Comparison of ENCODE assay signal across 9 cellular contexts in the genomic region with DNA sequence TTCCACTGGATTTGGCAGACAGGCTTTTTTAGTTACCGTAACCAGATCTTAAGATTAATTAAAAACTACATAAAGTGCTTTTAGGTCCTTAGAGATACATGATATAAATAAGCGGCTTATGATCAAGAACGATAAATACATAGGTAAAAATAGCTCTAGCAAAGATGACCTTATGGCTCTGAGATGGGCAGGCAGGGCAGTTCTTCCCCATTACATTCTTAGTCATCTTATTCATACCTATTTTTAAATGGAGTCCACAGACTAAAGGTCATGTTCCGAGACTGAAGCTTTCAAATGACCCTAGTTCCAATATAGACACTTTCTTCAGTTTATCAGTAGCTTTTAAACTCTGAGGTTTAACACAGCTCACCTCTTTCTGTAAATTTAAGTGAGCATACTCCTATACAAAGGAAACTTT. TPM values are rescaled to one million over a fixed set of nuclear protein-coding genes. Genes with fewer than 3 reads are reported as not detected.
DNase-seq lines count a peak whose midpoint lies in the region; ATAC-seq and TF ChIP-seq lines count a peak whose summit lies in the region.
"Had no signal": no experiment of that assay in that cellular context is flagged by ENCODE, and none has a peak within 500 bp of the region (broad histone marks: within the 10 kb centered on the region; RNA-seq: fewer than 3 reads in every experiment).

No MANE protein-coding gene starts in this region.

- no peak for ATAC-seq in activated T-cell treated with anti-CD3 and anti-CD28 coated beads, Interleukin-2, amount 50 U/mL, for 72 hours (replicated peaks in 1 of 2)
- ATAC-seq in body of pancreas (no peak), lower lobe of right lung (no peak), upper lobe of right lung (no peak)

- intact Hi-C loops in body of pancreas (cut with DNase I) (no loop called here), lower lobe of right lung (cut with DNase I) (loop anchor here (10.0 kb wide), 1 partner anchor 50 kb away; a partner anchor contains a TSS), upper lobe of right lung (cut with DNase I) (loop anchor here (10.0 kb wide), 1 partner anchor 50 kb away; a partner anchor contains a TSS)

- H3K36me3 Mint-ChIP-seq in activated T-cell treated with anti-CD3 and anti-CD28 coated beads, Interleukin-2, amount 50 U/mL, for 72 hours (ENCODE audit: insufficient read depth in 2 of 2): peaks cover 49 to 68% of the 10 kb centered on the region in 2 donors

- H3K36me3 ChIP-seq in body of pancreas (replicated peaks in 1 of 2; ENCODE audit: insufficient read depth in 1 of 2, low read depth in 2 of 2): peaks cover 8 to 14% of the 10 kb centered on the region in 2 donors
- peaks cover 75% of the 10 kb centered on the region for H3K36me3 ChIP-seq in lower lobe of right lung
- H3K36me3 ChIP-seq in upper lobe of right lung: peaks cover 83% of the 10 kb centered on the region

- H3K27me3 Mint-ChIP-seq in activated T-cell treated with anti-CD3 and anti-CD28 coated beads, Interleukin-2, amount 50 U/mL, for 72 hours (ENCODE audit: low read depth): no peaks in the 10 kb centered on the region

- WGBS in body of pancreas, 2 donors: 9 to 13% methylated on average over 4 of the region's 4 CpGs

- no peak for DNase-seq in activated T-cell treated with anti-CD3 and anti-CD28 coated beads, Interleukin-2, amount 50 U/mL, for 72 hours
- DNase-seq in activated T-cell treated with anti-CD3 and anti-CD28 coated beads for 4 hours (no peak), body of pancreas (no peak), lower lobe of right lung (no peak), upper lobe of right lung (no peak), retina (no peak), NCI-H1436 (lab: John Stamatoyannopoulos, UW) (no peak), KBM-7 (no peak)

- peak overlapping the region; percentile 97 to 100 (median 98) for H3K27ac ChIP-seq in body of pancreas
- peak overlapping the region; percentile 99 for H3K27ac ChIP-seq in lower lobe of right lung
- H3K27ac ChIP-seq in upper lobe of right lung: peak overlapping the region; percentile 100

- no peaks in the 10 kb centered on the region for H3K27me3 ChIP-seq in body of pancreas
- no peaks in the 10 kb centered on the region for H3K27me3 ChIP-seq in lower lobe of right lung (ENCODE audit: low read depth)
- H3K27me3 ChIP-seq in upper lobe of right lung: no peaks in the 10 kb centered on the region

- H3K9me3 Mint-ChIP-seq in activated T-cell treated with anti-CD3 and anti-CD28 coated beads, Interleukin-2, amount 50 U/mL, for 72 hours: no peaks in the 10 kb centered on the region

- H3K4me3 Mint-ChIP-seq in activated T-cell treated with anti-CD3 and anti-CD28 coated beads, Interleukin-2, amount 50 U/mL, for 72 hours: peak overlapping the region; percentile 99

- peak overlapping the region; percentile 99 for H3K27ac Mint-ChIP-seq in activated T-cell treated with anti-CD3 and anti-CD28 coated beads, Interleukin-2, amount 50 U/mL, for 72 hours

- in situ Hi-C loops in KBM-7 (cut with MboI; ENCODE audit: low pct_unique_long_range_greater_than_20kb, low sequenced_read_pairs): no loop called here

- peak overlapping the region; percentile 25 to 28 for H3K4me3 ChIP-seq in body of pancreas
- H3K4me3 ChIP-seq in lower lobe of right lung: peak overlapping the region; percentile 96
- H3K4me3 ChIP-seq in upper lobe of right lung: peak overlapping the region; percentile 88

- H3K4me1 Mint-ChIP-seq in activated T-cell treated with anti-CD3 and anti-CD28 coated beads, Interleukin-2, amount 50 U/mL, for 72 hours (ENCODE audit: low read depth): peaks cover 59% of the 10 kb centered on the region

- TF ChIP-seq POLR2A in body of pancreas (IDR thresholded peaks at IDR 0.05): no peak

- H3K4me1 ChIP-seq in body of pancreas (peaks cover 62% of the 10 kb centered on the region), lower lobe of right lung (peaks cover 63% of the 10 kb centered on the region), upper lobe of right lung (peaks cover 56% of the 10 kb centered on the region)

- no peaks in the 10 kb centered on the region for H3K9me3 ChIP-seq in body of pancreas
- no peaks in the 10 kb centered on the region for H3K9me3 ChIP-seq in lower lobe of right lung
- no peaks in the 10 kb centered on the region for H3K9me3 ChIP-seq in upper lobe of right lung

- no peak for TF ChIP-seq CTCF in body of pancreas (IDR thresholded peaks at IDR 0.05)
- no peak for TF ChIP-seq CTCF in lower lobe of right lung (IDR thresholded peaks at IDR 0.05)
- TF ChIP-seq CTCF in upper lobe of right lung (IDR thresholded peaks at IDR 0.05): no peak

RNA-seq across cellular contexts. Expression of a gene that starts 4.3 kb away (rescaled TPM):
- total RNA-seq in activated T-cell treated with anti-CD3 and anti-CD28 coated beads, Interleukin-2, amount 50 U/mL, for 72 hours: 100 to 1,000 TPM; 373 to 495 TPM
- 100 to 1,000 TPM; 211 to 223 TPM for total RNA-seq in body of pancreas
- total RNA-seq in lower lobe of right lung: 387 TPM
- total RNA-seq in upper lobe of right lung: 325 TPM

RNA-seq across cellular contexts. Expression of a gene that starts 25.9 kb away (rescaled TPM):
- 1 to 10 TPM in 1 of 2 donors, under 1 TPM in 1; 0.86 to 2.6 TPM for total RNA-seq in activated T-cell treated with anti-CD3 and anti-CD28 coated beads, Interleukin-2, amount 50 U/mL, for 72 hours
- total RNA-seq in body of pancreas (1 to 10 TPM; 4.7 to 7.6 TPM), lower lobe of right lung (164 TPM), upper lobe of right lung (99.2 TPM)
- total RNA-seq: Daoy had no signal

RNA-seq across cellular contexts. Expression of a gene that starts 54.3 kb away (rescaled TPM):
- 100 to 1,000 TPM; 178 to 203 TPM for total RNA-seq in activated T-cell treated with anti-CD3 and anti-CD28 coated beads, Interleukin-2, amount 50 U/mL, for 72 hours
- total RNA-seq in body of pancreas (100 to 1,000 TPM in 1 of 2 donors, 10 to 100 TPM in 1; 64.6 to 203 TPM), lower lobe of right lung (172 TPM), upper lobe of right lung (188 TPM)

RNA-seq across cellular contexts. Expression of a gene that starts 59.5 kb away (rescaled TPM):
- total RNA-seq in activated T-cell treated with anti-CD3 and anti-CD28 coated beads, Interleukin-2, amount 50 U/mL, for 72 hours: under 1 TPM in 1 of 2 donors, not detected in 1; 0.79 TPM
- not detected for total RNA-seq in body of pancreas
- not detected for total RNA-seq in lower lobe of right lung
- 1.0 TPM for total RNA-seq in upper lobe of right lung
- total RNA-seq: Daoy had no signal

Comparison
In these comparisons a context has a peak if more than half of its experiments do, and no peak if none do; other contexts are left out.
1. H3K4me3 ChIP-seq: peak in every context shown above with its lines; median percentile 96 in lower lobe of right lung; 88 in upper lobe of right lung; 26 in body of pancreas.
2. RNA of a gene that starts 25.9 kb away (total RNA-seq): 164 TPM in lower lobe of right lung (single experiment) and 99.2 TPM in upper lobe of right lung (single experiment); 4.7 to 7.6 TPM in body of pancreas and 0.86 to 2.6 TPM in activated T-cell treated with anti-CD3 and anti-CD28 coated beads, Interleukin-2, amount 50 U/mL, for 72 hours; every median in the first group is over 10 times any median in the second.
3. Peak in every context shown above with its lines, with median percentiles within 50 percentile points of each other: H3K27ac ChIP-seq.